1 cellular context compared by ENCODE assay signal in genomic region chrX:119455264-119455663, GRCh38.
TF ChIP-seq lines count a peak whose summit lies in the region.

No MANE protein-coding gene starts in this region.

TF ChIP-seq in GM12878, 131 proteins besides CTCF, POLR2A, EP300 and RAD21:
- TF ChIP-seq ZNF622 (IDR thresholded peaks at IDR 0.05) = no peak
- TF ChIP-seq ZBTB4 (CRISPR knock-in tag; IDR thresholded peaks at IDR 0.05) = no peak
- TF ChIP-seq ZBED1 (IDR thresholded peaks at IDR 0.05; ENCODE audit: borderline replicate concordance) = no peak
- no peak for TF ChIP-seq PAX8 (IDR thresholded peaks at IDR 0.05)
- TF ChIP-seq RCOR1 (conservative IDR thresholded peaks at IDR 0.05; ENCODE audit: low read depth, low read length) = no peak
- TF ChIP-seq JUND (IDR thresholded peaks at IDR 0.05; ENCODE audit: low read depth, low read length) = no peak
TF ChIP-seq in GM12878: peak in this region for 0.
